In the genomic region with DNA sequence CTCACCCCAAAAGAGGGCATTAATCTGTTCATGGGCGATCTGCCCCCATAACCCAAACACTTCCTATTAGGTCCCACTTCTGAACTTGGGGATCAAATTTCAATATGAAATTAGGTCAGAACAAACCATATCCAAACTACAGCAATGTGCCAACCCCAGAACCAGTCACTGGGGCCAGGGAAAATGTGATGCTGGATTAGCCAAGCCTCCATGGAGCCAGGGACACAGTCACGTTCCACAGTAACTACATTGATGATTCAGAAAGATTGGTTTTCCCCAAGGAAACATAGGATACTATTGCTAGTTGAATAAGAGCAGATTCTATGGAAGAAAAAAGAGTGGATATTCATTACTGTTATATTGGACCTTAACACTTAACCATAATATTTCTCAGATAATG, we compare ENCODE assay signal across 16 cellular contexts.
"Had no signal": no experiment of that assay in that cellular context is flagged by ENCODE, and none has a peak within 500 bp of the region (broad histone marks: within the 10 kb centered on the region; RNA-seq: fewer than 3 reads in every experiment).

No MANE protein-coding gene starts in this region.

- H3K4me3 Mint-ChIP-seq: naive B cell, nephron progenitor cell, type B pancreatic cell had no signal

- H3K27ac Mint-ChIP-seq: naive B cell, nephron progenitor cell, type B pancreatic cell had no signal

- H3K4me2 ChIP-seq: hepatocyte, smooth muscle cell had no signal

- H3K27me3 ChIP-seq: dorsolateral prefrontal cortex, hepatocyte, suprapubic skin, thyroid gland had no signal

- H3K36me3 Mint-ChIP-seq: naive B cell had no signal

- H3K4me1 ChIP-seq: left ventricle myocardium inferior, lower lobe of right lung, suprapubic skin, thyroid gland had no signal

- H3K4me3 ChIP-seq: coronary artery, dorsolateral prefrontal cortex, hepatocyte, left ventricle myocardium inferior, lower lobe of right lung, smooth muscle cell, suprapubic skin, thyroid gland had no signal

- H3K27me3 Mint-ChIP-seq: naive B cell, type B pancreatic cell had no signal

- H3K27ac ChIP-seq: coronary artery, dorsolateral prefrontal cortex, hepatocyte, left ventricle myocardium inferior, lower lobe of right lung, suprapubic skin, thyroid gland had no signal

- H3K79me2 ChIP-seq: hepatocyte had no signal

- H3K4me1 Mint-ChIP-seq: naive B cell, nephron progenitor cell had no signal

- H2AFZ ChIP-seq: hepatocyte had no signal

- H3K9me3 Mint-ChIP-seq: naive B cell, nephron progenitor cell, type B pancreatic cell had no signal

- H3K9me3 ChIP-seq: suprapubic skin, thyroid gland had no signal

- DNase-seq: dorsolateral prefrontal cortex; effector CD8-positive, alpha-beta T cell; foreskin melanocyte; left ventricle myocardium inferior; lower lobe of right lung; mesendoderm; naive B cell; stimulated activated CD4-positive, alpha-beta T cell treated with anti-CD3 and anti-CD28 coated beads, Interleukin-2, amount 100 ng/mL, for 48 hours; stimulated activated naive CD4-positive, alpha-beta T cell treated with Interleukin-2 at 50 U/mL for 16 hours; thyroid gland had no signal
